Comparison of ENCODE assay signal across 18 cellular contexts in the genomic region with DNA sequence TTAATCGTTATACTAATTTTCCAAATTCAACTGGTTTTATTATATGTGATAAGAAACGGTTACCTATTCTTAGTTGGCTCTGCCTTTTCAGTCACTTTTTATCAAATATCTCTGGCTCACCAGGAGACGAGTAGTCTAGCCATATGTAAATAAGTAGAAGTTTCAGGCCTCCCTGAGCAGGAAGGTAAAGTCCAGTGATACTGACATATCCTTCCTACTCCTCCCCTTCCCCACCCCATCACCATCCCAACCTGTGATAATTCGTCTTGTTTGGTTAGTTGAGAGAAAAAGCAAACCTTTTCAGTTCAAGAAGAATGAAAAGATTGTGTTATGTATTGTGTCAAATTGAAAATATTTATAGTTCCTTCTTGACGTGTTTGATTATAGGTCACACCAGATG.
"Had no signal": no experiment of that assay in that cellular context is flagged by ENCODE, and none has a peak within 500 bp of the region (broad histone marks: within the 10 kb centered on the region; RNA-seq: fewer than 3 reads in every experiment).

No MANE protein-coding gene starts in this region.

- H3K27me3 ChIP-seq: dorsolateral prefrontal cortex, heart left ventricle, upper lobe of left lung, uterus had no signal

- ATAC-seq: esophagus mucosa; heart left ventricle; left lobe of liver; mucosa of descending colon; naive thymus-derived CD8-positive, alpha-beta T cell had no signal

- H3K36me3 ChIP-seq: uterus had no signal

- H3K4me3 Mint-ChIP-seq: naive thymus-derived CD8-positive, alpha-beta T cell; neural crest cell had no signal

- H3K4me1 ChIP-seq: heart left ventricle, upper lobe of left lung, uterus had no signal

- DNase-seq: cortex of kidney; dorsolateral prefrontal cortex; effector CD8-positive, alpha-beta T cell; heart left ventricle; hypothalamus; kidney glomerular epithelial cell; mammary epithelial cell; mucosa of descending colon; naive thymus-derived CD8-positive, alpha-beta T cell; posterior cingulate gyrus; small intestine; stimulated activated CD4-positive, alpha-beta T cell treated with anti-CD3 and anti-CD28 coated beads, Interleukin-2, amount 100 ng/mL, for 48 hours; stimulated activated naive CD4-positive, alpha-beta T cell treated with Interleukin-2 at 50 U/mL for 16 hours; upper lobe of left lung; uterus had no signal

- H3K4me3 ChIP-seq: dorsolateral prefrontal cortex, heart left ventricle, mucosa of descending colon, upper lobe of left lung, uterus had no signal

- H3K27ac ChIP-seq: dorsolateral prefrontal cortex, heart left ventricle, upper lobe of left lung, uterus had no signal

- H3K27me3 Mint-ChIP-seq: naive thymus-derived CD8-positive, alpha-beta T cell had no signal

- H3K9me3 ChIP-seq: heart left ventricle, mucosa of descending colon, upper lobe of left lung, uterus had no signal

- H3K9me3 Mint-ChIP-seq: naive thymus-derived CD8-positive, alpha-beta T cell; neural crest cell had no signal

- H3K4me1 Mint-ChIP-seq: neural crest cell had no signal
